9 cellular contexts compared by ENCODE assay signal in the genomic region with DNA sequence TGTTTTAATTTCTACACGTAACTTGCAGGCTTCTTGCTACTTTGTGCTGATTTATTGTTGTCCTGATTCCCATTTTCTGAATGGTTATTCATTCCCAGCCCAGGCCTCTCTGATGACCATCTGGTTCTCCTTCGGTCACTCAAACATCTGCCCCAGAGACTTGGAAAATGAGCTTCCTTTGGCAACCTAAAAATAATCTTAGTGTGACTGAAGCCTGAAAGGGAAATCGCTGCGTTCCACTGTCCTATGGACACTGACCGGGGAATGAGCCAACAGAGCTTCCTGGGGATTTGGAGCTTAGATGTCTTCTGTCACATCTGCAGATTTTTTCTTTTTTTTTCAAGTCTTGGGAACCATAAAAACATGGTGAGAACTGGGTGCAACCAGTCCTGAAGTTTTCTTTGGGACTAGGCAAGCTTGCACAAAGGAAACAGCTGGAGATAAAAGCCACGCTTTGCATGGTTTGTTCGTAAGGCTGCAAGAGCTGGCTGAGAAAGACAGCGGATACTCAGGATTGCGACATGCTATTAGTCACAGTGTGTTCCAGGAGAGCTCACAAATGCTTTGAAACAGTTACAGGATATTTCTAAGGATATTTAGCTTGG.
DNase-seq lines count a peak whose midpoint lies in the region; ATAC-seq and TF ChIP-seq lines count a peak whose summit lies in the region.
"Had no signal": no experiment of that assay in that cellular context is flagged by ENCODE, and none has a peak within 500 bp of the region (broad histone marks: within the 10 kb centered on the region; RNA-seq: fewer than 3 reads in every experiment).

No MANE protein-coding gene starts in this region.

- peak overlapping the region; percentile 89 for H3K27ac Mint-ChIP-seq in HFFc6
- H3K27ac Mint-ChIP-seq: IgD-negative memory B cell had no signal

- H3K27ac ChIP-seq in heart left ventricle = peak overlapping the region; percentile 66 to 87 (median 79)

- peaks cover 19 to 71% (median 57%) of the 10 kb centered on the region in 12 donors for H3K4me1 ChIP-seq in heart left ventricle

- no peaks in the 10 kb centered on the region for H3K36me3 Mint-ChIP-seq in HFFc6 (ENCODE audit: low read depth)
- H3K36me3 Mint-ChIP-seq: IgD-negative memory B cell had no signal

- ATAC-seq in heart left ventricle (peak; percentile 84 to 96 (median 92)), GM18858 (IDR thresholded peaks at IDR 0.05; ENCODE audit: unreplicated experiment) (no peak)

- H3K4me3 Mint-ChIP-seq in HFFc6 = peak overlapping the region; percentile 82
- H3K4me3 Mint-ChIP-seq: IgD-negative memory B cell had no signal

- intact Hi-C loops in heart left ventricle (cut with DNase I) = loop anchor here in 4 of 10 donors (5.0 to 10.0 kb wide), 3 partner anchors 91 to 176 kb away; no protein-coding TSS in a partner anchor

- peak; percentile 94 for DNase-seq in HFFc6
- peak in 4 of 5 donors; percentile 74 to 82 (median 79) for DNase-seq in heart left ventricle
- peak; percentile 99 for DNase-seq in renal cortical epithelial cell (ENCODE audit: low read depth)
- DNase-seq in stimulated activated CD4-positive, alpha-beta T cell treated with anti-CD3 and anti-CD28 coated beads, Interleukin-4, amount 100 ng/mL, for 1 hour = no peak
- DNase-seq in effector CD4-positive, alpha-beta T cell = no peak
- no peak for DNase-seq in activated naive CD4-positive, alpha-beta T cell (lab: John Stamatoyannopoulos, UW)

- 2 to 15% (median 5%) methylated on average over 9 of the region's 9 CpGs for WGBS in heart left ventricle, 4 donors

- H3K9me3 ChIP-seq in heart left ventricle = no peaks in the 10 kb centered on the region

- no peak for TF ChIP-seq CTCF in HFFc6 (IDR thresholded peaks at IDR 0.05)
- TF ChIP-seq CTCF in WI38 (IDR thresholded peaks at IDR 0.05; ENCODE audit: low read depth, low read length) = no peak
- no peak for TF ChIP-seq CTCF in heart left ventricle (IDR thresholded peaks at IDR 0.05)

- H3K4me3 ChIP-seq in WI38 (ENCODE audit: low read depth, low read length) (peak overlapping the region; percentile 40), heart left ventricle (peak overlapping the region in 6 of 12 donors; percentile 8 to 23 (median 14))

- peaks cover 0 to 7% (median 0%) of the 10 kb centered on the region in 9 donors for H3K36me3 ChIP-seq in heart left ventricle

- H3K9me3 Mint-ChIP-seq in HFFc6 = no peaks in the 10 kb centered on the region
- H3K9me3 Mint-ChIP-seq: IgD-negative memory B cell had no signal

- peaks cover 69% of the 10 kb centered on the region for H3K4me1 Mint-ChIP-seq in HFFc6 (ENCODE audit: low read depth)
- H3K4me1 Mint-ChIP-seq: IgD-negative memory B cell had no signal

- no peak for TF ChIP-seq POLR2A in heart left ventricle (IDR thresholded peaks at IDR 0.05)

- no peaks in the 10 kb centered on the region for H3K27me3 ChIP-seq in heart left ventricle

- H3K27me3 Mint-ChIP-seq in HFFc6 (ENCODE audit: insufficient read depth) = peaks cover 3% of the 10 kb centered on the region; the same call in 1 of the 2 replicates

Comparison
In these comparisons a context has a peak if more than half of its experiments do, and no peak if none do; other contexts are left out.
1. DNase-seq: peak in HFFc6 (single experiment), heart left ventricle (4 of 5) and renal cortical epithelial cell (single experiment); none in stimulated activated CD4-positive, alpha-beta T cell treated with anti-CD3 and anti-CD28 coated beads, Interleukin-4, amount 100 ng/mL, for 1 hour (single experiment), effector CD4-positive, alpha-beta T cell (single experiment) and activated naive CD4-positive, alpha-beta T cell (0 of 4).